In genomic region chr10:71850745-71851629, GRCh38 we compare ENCODE assay signal across 1 cellular context.
TF ChIP-seq lines count a peak whose summit lies in the region.

Gene PSAP, minus strand, starts transcription at chr10:71851251. Its CDS starts 30 bp downstream, at chr10:71851221.

TF ChIP-seq in HEK293, 187 proteins besides CTCF, POLR2A, EP300 and RAD21 (continued from another document and continues in another):
- TF ChIP-seq, protein P1, sequence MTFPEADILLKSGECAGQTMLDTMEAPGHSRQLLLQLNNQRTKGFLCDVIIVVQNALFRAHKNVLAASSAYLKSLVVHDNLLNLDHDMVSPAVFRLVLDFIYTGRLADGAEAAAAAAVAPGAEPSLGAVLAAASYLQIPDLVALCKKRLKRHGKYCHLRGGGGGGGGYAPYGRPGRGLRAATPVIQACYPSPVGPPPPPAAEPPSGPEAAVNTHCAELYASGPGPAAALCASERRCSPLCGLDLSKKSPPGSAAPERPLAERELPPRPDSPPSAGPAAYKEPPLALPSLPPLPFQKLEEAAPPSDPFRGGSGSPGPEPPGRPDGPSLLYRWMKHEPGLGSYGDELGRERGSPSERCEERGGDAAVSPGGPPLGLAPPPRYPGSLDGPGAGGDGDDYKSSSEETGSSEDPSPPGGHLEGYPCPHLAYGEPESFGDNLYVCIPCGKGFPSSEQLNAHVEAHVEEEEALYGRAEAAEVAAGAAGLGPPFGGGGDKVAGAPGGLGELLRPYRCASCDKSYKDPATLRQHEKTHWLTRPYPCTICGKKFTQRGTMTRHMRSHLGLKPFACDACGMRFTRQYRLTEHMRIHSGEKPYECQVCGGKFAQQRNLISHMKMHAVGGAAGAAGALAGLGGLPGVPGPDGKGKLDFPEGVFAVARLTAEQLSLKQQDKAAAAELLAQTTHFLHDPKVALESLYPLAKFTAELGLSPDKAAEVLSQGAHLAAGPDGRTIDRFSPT (tag by site-specific recombination; IDR thresholded peaks at IDR 0.05) = peak; percentile 80
- 0 out of 2 replicates have a peak, but pooled peaks have one; percentile 31 for TF ChIP-seq WT1 (tag by site-specific recombination; IDR thresholded peaks at IDR 0.05)
- TF ChIP-seq BCL11A (tag by site-specific recombination; IDR thresholded peaks at IDR 0.05; ENCODE audit: low read depth) = no peak
- TF ChIP-seq ZNF529 (tag by site-specific recombination; IDR thresholded peaks at IDR 0.05; ENCODE audit: insufficient replicate concordance) = no peak
- TF ChIP-seq ZNF138 (tag by site-specific recombination; IDR thresholded peaks at IDR 0.05; ENCODE audit: borderline replicate concordance) = no peak
- no peak for TF ChIP-seq ZNF785 (tag by site-specific recombination; IDR thresholded peaks at IDR 0.05)
- TF ChIP-seq ZNF768 (tag by site-specific recombination; IDR thresholded peaks at IDR 0.05) = no peak
- no peak for TF ChIP-seq ZNF112 (tag by site-specific recombination; IDR thresholded peaks at IDR 0.05)
- no peak for TF ChIP-seq ZNF654 (tag by site-specific recombination; IDR thresholded peaks at IDR 0.05; ENCODE audit: low read depth)
- no peak for TF ChIP-seq ZNF133 (tag by site-specific recombination; IDR thresholded peaks at IDR 0.05)
- no peak for TF ChIP-seq ZNF202 (tag by site-specific recombination; IDR thresholded peaks at IDR 0.05; ENCODE audit: borderline replicate concordance)
- peak; percentile 67; the same call in 1 of the 2 replicates for TF ChIP-seq PBX3 (CRISPR knock-in tag; IDR thresholded peaks at IDR 0.05)
- peak; percentile 27 for TF ChIP-seq ZNF629 (tag by site-specific recombination; IDR thresholded peaks at IDR 0.05)
- TF ChIP-seq GFI1B (tag by site-specific recombination; IDR thresholded peaks at IDR 0.05) = no peak
- no peak for TF ChIP-seq ZNF670 (tag by site-specific recombination; IDR thresholded peaks at IDR 0.05; ENCODE audit: low read depth)
- TF ChIP-seq ZFP3 (tag by site-specific recombination; IDR thresholded peaks at IDR 0.05; ENCODE audit: low read depth) = no peak
- TF ChIP-seq ZNF600 (tag by site-specific recombination; IDR thresholded peaks at IDR 0.05) = peak; percentile 92
- 0 out of 2 replicates have a peak, but pooled peaks have one; percentile 12 for TF ChIP-seq ZNF518A (tag by site-specific recombination; conservative IDR thresholded peaks at IDR 0.05; ENCODE audit: low read depth)
- TF ChIP-seq ZNF37A (tag by site-specific recombination; IDR thresholded peaks at IDR 0.05) = no peak
- TF ChIP-seq ZNF311 (tag by site-specific recombination; IDR thresholded peaks at IDR 0.05; ENCODE audit: borderline replicate concordance) = no peak
- TF ChIP-seq, protein P2, sequence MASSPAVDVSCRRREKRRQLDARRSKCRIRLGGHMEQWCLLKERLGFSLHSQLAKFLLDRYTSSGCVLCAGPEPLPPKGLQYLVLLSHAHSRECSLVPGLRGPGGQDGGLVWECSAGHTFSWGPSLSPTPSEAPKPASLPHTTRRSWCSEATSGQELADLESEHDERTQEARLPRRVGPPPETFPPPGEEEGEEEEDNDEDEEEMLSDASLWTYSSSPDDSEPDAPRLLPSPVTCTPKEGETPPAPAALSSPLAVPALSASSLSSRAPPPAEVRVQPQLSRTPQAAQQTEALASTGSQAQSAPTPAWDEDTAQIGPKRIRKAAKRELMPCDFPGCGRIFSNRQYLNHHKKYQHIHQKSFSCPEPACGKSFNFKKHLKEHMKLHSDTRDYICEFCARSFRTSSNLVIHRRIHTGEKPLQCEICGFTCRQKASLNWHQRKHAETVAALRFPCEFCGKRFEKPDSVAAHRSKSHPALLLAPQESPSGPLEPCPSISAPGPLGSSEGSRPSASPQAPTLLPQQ (tag by site-specific recombination; IDR thresholded peaks at IDR 0.05) = no peak
- TF ChIP-seq PRDM4 (tag by site-specific recombination; IDR thresholded peaks at IDR 0.05) = no peak
- peak; percentile 86 for TF ChIP-seq ZNF341 (tag by site-specific recombination; IDR thresholded peaks at IDR 0.05; ENCODE audit: low read depth)
- TF ChIP-seq ZNF157 (tag by site-specific recombination; IDR thresholded peaks at IDR 0.05) = no peak
- no peak for TF ChIP-seq ZNF48 (tag by site-specific recombination; IDR thresholded peaks at IDR 0.05)
- peak; percentile 98 for TF ChIP-seq GLIS2 (tag by site-specific recombination; IDR thresholded peaks at IDR 0.05)
- peak; percentile 74 for TF ChIP-seq KLF16 (tag by site-specific recombination; IDR thresholded peaks at IDR 0.05)
- no peak for TF ChIP-seq ZNF521 (tag by site-specific recombination; IDR thresholded peaks at IDR 0.05)
- peak; percentile 79; the same call in 1 of the 2 replicates for TF ChIP-seq ZNF2 (tag by site-specific recombination; IDR thresholded peaks at IDR 0.05)
- TF ChIP-seq ZNF211 (tag by site-specific recombination; IDR thresholded peaks at IDR 0.05; ENCODE audit: low read depth) = no peak
- TF ChIP-seq PATZ1 (tag by site-specific recombination; IDR thresholded peaks at IDR 0.05) = peak; percentile 99
- 0 out of 2 replicates have a peak, but pooled peaks have one; percentile 50 for TF ChIP-seq HOXC10 (CRISPR knock-in tag; IDR thresholded peaks at IDR 0.05)
- TF ChIP-seq ZNF366 (tag by site-specific recombination; conservative IDR thresholded peaks at IDR 0.05) = peak; percentile 97
- TF ChIP-seq, protein P3, sequence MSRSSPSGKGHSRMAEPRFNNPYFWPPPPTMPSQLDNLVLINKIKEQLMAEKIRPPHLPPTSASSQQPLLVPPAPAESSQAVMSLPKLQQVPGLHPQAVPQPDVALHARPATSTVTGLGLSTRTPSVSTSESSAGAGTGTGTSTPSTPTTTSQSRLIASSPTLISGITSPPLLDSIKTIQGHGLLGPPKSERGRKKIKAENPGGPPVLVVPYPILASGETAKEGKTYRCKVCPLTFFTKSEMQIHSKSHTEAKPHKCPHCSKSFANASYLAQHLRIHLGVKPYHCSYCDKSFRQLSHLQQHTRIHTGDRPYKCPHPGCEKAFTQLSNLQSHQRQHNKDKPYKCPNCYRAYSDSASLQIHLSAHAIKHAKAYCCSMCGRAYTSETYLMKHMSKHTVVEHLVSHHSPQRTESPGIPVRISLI (tag by site-specific recombination; IDR thresholded peaks at IDR 0.05) = no peak
- no peak for TF ChIP-seq GLI2 (tag by site-specific recombination; IDR thresholded peaks at IDR 0.05; ENCODE audit: borderline replicate concordance, low read depth)
- TF ChIP-seq, protein P4, sequence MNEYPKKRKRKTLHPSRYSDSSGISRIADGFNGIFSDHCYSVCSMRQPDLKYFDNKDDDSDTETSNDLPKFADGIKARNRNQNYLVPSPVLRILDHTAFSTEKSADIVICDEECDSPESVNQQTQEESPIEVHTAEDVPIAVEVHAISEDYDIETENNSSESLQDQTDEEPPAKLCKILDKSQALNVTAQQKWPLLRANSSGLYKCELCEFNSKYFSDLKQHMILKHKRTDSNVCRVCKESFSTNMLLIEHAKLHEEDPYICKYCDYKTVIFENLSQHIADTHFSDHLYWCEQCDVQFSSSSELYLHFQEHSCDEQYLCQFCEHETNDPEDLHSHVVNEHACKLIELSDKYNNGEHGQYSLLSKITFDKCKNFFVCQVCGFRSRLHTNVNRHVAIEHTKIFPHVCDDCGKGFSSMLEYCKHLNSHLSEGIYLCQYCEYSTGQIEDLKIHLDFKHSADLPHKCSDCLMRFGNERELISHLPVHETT (tag by site-specific recombination; IDR thresholded peaks at IDR 0.05) = no peak
- peak; percentile 89 for TF ChIP-seq SP2 (tag by site-specific recombination; IDR thresholded peaks at IDR 0.05)
- TF ChIP-seq ZNF221 (tag by site-specific recombination; IDR thresholded peaks at IDR 0.05; ENCODE audit: borderline replicate concordance) = no peak
- no peak for TF ChIP-seq OSR2 (tag by site-specific recombination; IDR thresholded peaks at IDR 0.05)
- peak; percentile 48; the same call in 1 of the 2 replicates for TF ChIP-seq ZNF76 (tag by site-specific recombination; IDR thresholded peaks at IDR 0.05; ENCODE audit: borderline replicate concordance, low read depth)
- TF ChIP-seq ZNF704 (tag by site-specific recombination; IDR thresholded peaks at IDR 0.05) = no peak
- TF ChIP-seq KLF8 (tag by site-specific recombination; IDR thresholded peaks at IDR 0.05) = peak; percentile 82
- TF ChIP-seq, protein P5, sequence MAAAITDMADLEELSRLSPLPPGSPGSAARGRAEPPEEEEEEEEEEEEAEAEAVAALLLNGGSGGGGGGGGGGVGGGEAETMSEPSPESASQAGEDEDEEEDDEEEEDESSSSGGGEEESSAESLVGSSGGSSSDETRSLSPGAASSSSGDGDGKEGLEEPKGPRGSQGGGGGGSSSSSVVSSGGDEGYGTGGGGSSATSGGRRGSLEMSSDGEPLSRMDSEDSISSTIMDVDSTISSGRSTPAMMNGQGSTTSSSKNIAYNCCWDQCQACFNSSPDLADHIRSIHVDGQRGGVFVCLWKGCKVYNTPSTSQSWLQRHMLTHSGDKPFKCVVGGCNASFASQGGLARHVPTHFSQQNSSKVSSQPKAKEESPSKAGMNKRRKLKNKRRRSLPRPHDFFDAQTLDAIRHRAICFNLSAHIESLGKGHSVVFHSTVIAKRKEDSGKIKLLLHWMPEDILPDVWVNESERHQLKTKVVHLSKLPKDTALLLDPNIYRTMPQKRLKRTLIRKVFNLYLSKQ (tag by site-specific recombination; IDR thresholded peaks at IDR 0.05; ENCODE audit: borderline replicate concordance) = no peak
